ENCODE assay signal across 19 cellular contexts in the genomic region with DNA sequence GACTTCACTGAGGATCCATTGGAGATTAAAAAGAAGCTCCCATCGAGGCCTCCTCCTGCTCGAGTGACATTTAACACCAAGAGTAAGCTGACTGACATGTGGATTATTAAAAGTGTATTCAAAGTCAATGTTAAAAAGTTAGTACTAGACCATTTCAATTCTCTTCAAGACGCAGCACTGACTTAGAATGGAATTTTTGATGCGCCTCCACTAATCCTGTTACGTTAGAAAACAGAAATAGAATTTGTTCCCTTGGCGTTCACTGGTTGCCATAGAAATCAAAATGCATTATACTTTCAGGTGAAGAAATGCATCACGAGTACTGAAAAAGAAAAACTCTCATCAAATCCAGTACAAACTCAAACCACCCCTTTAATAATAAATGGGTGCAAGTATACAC. TPM values are rescaled to one million over a fixed set of nuclear protein-coding genes. Genes with fewer than 3 reads are reported as not detected.
DNase-seq lines count a peak whose midpoint lies in the region; ATAC-seq and TF ChIP-seq lines count a peak whose summit lies in the region.
"Had no signal": no experiment of that assay in that cellular context is flagged by ENCODE, and none has a peak within 500 bp of the region (broad histone marks: within the 10 kb centered on the region; RNA-seq: fewer than 3 reads in every experiment).

No MANE protein-coding gene starts in this region.

- H3K4me3 ChIP-seq in cardiac muscle cell: no peak overlapping the region
- H3K4me3 ChIP-seq in Karpas-422 (ENCODE audit: low read length): peak overlapping the region; percentile 61; the same call in 1 of the 2 replicates
- H3K4me3 ChIP-seq in endodermal cell (ENCODE audit: low read length): no peak overlapping the region
- H3K4me3 ChIP-seq: right lobe of liver, uterus had no signal

- TF ChIP-seq CTCF in cardiac muscle cell (IDR thresholded peaks at IDR 0.05; ENCODE audit: low read depth, low read length): no peak
- no peak for TF ChIP-seq CTCF in endodermal cell (conservative IDR thresholded peaks at IDR 0.05)

- ATAC-seq in left cardiac atrium: no peak
- ATAC-seq in stimulated activated naive B cell treated with anti-CD40 and anti-IgM and Interleukin-4, amounts not matched to agents 10 μg/mL and 1 μg/mL and 100 μg/mL, for 72 hours (replicated peaks): no peak
- no peak for ATAC-seq in GM18511 (IDR thresholded peaks at IDR 0.05; ENCODE audit: unreplicated experiment)
- ATAC-seq: activated CD4-positive, CD25-positive, alpha-beta regulatory T cell treated with anti-CD3 and anti-CD28 coated beads, Interleukin-2, amount 50 U/mL, for 24 hours; right lobe of liver had no signal

- intact Hi-C loops in left cardiac atrium (cut with DNase I): no loop called here

- no peak overlapping the region for H3K4me3 Mint-ChIP-seq in endodermal cell
- no peak overlapping the region for H3K4me3 Mint-ChIP-seq in stimulated activated naive B cell treated with anti-CD40 and anti-IgM and Interleukin-4, amounts not matched to agents 10 μg/mL and 1 μg/mL and 100 μg/mL, for 72 hours

- 93 to 95% methylated on average over 7 of the region's 7 CpGs for WGBS in endodermal cell (ENCODE audit: insufficient coverage in 1 of 2, insufficient read length in 1 of 2), 2 experiments

- no peaks in the 10 kb centered on the region for H3K9me2 ChIP-seq in Karpas-422 (replicated peaks; ENCODE audit: insufficient read depth, low read length)

- peaks cover 71% of the 10 kb centered on the region for H3K4me1 Mint-ChIP-seq in endodermal cell
- peaks cover 65 to 96% of the 10 kb centered on the region in 2 donors for H3K4me1 Mint-ChIP-seq in stimulated activated naive B cell treated with anti-CD40 and anti-IgM and Interleukin-4, amounts not matched to agents 10 μg/mL and 1 μg/mL and 100 μg/mL, for 72 hours

- H3K9me3 ChIP-seq in cardiac muscle cell (ENCODE audit: low read depth): no peaks in the 10 kb centered on the region
- no peaks in the 10 kb centered on the region for H3K9me3 ChIP-seq in Karpas-422 (ENCODE audit: low read length)
- H3K9me3 ChIP-seq in endodermal cell (ENCODE audit: control insufficient read depth, low read length): no peaks in the 10 kb centered on the region
- H3K9me3 ChIP-seq: Caco-2, right lobe of liver, uterus had no signal

- H3K79me2 ChIP-seq in Karpas-422 (ENCODE audit: low read length): peaks cover 96% of the 10 kb centered on the region

- H3K4me1 ChIP-seq in cardiac muscle cell (ENCODE audit: low read depth): peaks cover 75% of the 10 kb centered on the region
- H3K4me1 ChIP-seq in Karpas-422 (ENCODE audit: low read length): peaks cover 98% of the 10 kb centered on the region
- peaks cover 28% of the 10 kb centered on the region for H3K4me1 ChIP-seq in endodermal cell (ENCODE audit: control insufficient read depth, insufficient read depth, low read length)

- H3K27ac ChIP-seq in cardiac muscle cell: peak overlapping the region; percentile 10
- peak overlapping the region; percentile 79 for H3K27ac ChIP-seq in Karpas-422 (ENCODE audit: low read length)
- H3K27ac ChIP-seq in endodermal cell (ENCODE audit: low read depth, low read length): no peak overlapping the region
- H3K27ac ChIP-seq: KMS-11, right lobe of liver, uterus had no signal

- H2AFZ ChIP-seq in Karpas-422 (ENCODE audit: low read length): no peak overlapping the region

- peak overlapping the region; percentile 88 for H3K27ac Mint-ChIP-seq in endodermal cell
- H3K27ac Mint-ChIP-seq in stimulated activated naive B cell treated with anti-CD40 and anti-IgM and Interleukin-4, amounts not matched to agents 10 μg/mL and 1 μg/mL and 100 μg/mL, for 72 hours: peak overlapping the region; percentile 9

- H3K9ac ChIP-seq in Karpas-422 (ENCODE audit: low read length) (peak overlapping the region; percentile 46), endodermal cell (ENCODE audit: extremely low read depth, low read length, poor library complexity, severe bottlenecking) (no peak overlapping the region)
- H3K9ac ChIP-seq: KMS-11 had no signal

- H4K20me1 ChIP-seq in Karpas-422 (ENCODE audit: insufficient read depth, low read depth, low read length): peaks cover 60% of the 10 kb centered on the region

- H3K36me3 ChIP-seq in cardiac muscle cell (no peaks in the 10 kb centered on the region), Karpas-422 (ENCODE audit: insufficient read depth, low read length) (no peaks in the 10 kb centered on the region), endodermal cell (ENCODE audit: control insufficient read depth, insufficient read depth, low read length) (peaks cover 1% of the 10 kb centered on the region)
- H3K36me3 ChIP-seq: right lobe of liver, uterus had no signal

- DNase-seq in cardiac muscle cell (ENCODE audit: low read depth in 1 of 2, low spot score in 1 of 2): no peak
- no peak for DNase-seq in left cardiac atrium
- no peak for DNase-seq in Karpas-422
- no peak for DNase-seq in endodermal cell
- no peak for DNase-seq in stimulated activated naive B cell treated with anti-CD40 and anti-IgM and Interleukin-4, amounts not matched to agents 10 μg/mL and 1 μg/mL and 100 μg/mL, for 72 hours
- no peak for DNase-seq in NCI-H524 (lab: John Stamatoyannopoulos, UW)
- DNase-seq in activated CD4-positive, alpha-beta T cell treated with anti-CD3 and anti-CD28 coated beads, Interleukin-2, amount 50 U/mL, for 48 hours: no peak
- DNase-seq: Caco-2, dermis blood vessel endothelial cell, midbrain, NCI-H1092 treated with DMSO at 0.1 percent for 48 hours, NCI-H2107, SHP77 treated with DMSO at 0.1 percent for 48 hours, uterus had no signal

- H3K9me3 Mint-ChIP-seq in endodermal cell: no peaks in the 10 kb centered on the region
- H3K9me3 Mint-ChIP-seq in stimulated activated naive B cell treated with anti-CD40 and anti-IgM and Interleukin-4, amounts not matched to agents 10 μg/mL and 1 μg/mL and 100 μg/mL, for 72 hours: no peaks in the 10 kb centered on the region
- H3K9me3 Mint-ChIP-seq: T-helper 2 cell treated with Interferon-gamma antibody and Interleukin-4, amounts not matched to agents 5 μg/mL and 100 μg/mL, for 36 hours had no signal

- H3K27me3 ChIP-seq in cardiac muscle cell (no peaks in the 10 kb centered on the region), Karpas-422 (ENCODE audit: low read length) (no peaks in the 10 kb centered on the region), endodermal cell (ENCODE audit: control insufficient read depth, insufficient read depth, low read length, poor library complexity, severe bottlenecking) (no peaks in the 10 kb centered on the region)
- H3K27me3 ChIP-seq: right lobe of liver, uterus had no signal

- H3K27me3 Mint-ChIP-seq in endodermal cell (ENCODE audit: insufficient read depth): no peaks in the 10 kb centered on the region
- H3K27me3 Mint-ChIP-seq in stimulated activated naive B cell treated with anti-CD40 and anti-IgM and Interleukin-4, amounts not matched to agents 10 μg/mL and 1 μg/mL and 100 μg/mL, for 72 hours: no peaks in the 10 kb centered on the region

- H3K36me3 Mint-ChIP-seq in endodermal cell (ENCODE audit: low read depth): no peaks in the 10 kb centered on the region
- peaks cover 0 to 15% of the 10 kb centered on the region in 2 donors for H3K36me3 Mint-ChIP-seq in stimulated activated naive B cell treated with anti-CD40 and anti-IgM and Interleukin-4, amounts not matched to agents 10 μg/mL and 1 μg/mL and 100 μg/mL, for 72 hours

- peak overlapping the region; percentile 88 for H3K4me2 ChIP-seq in Karpas-422 (ENCODE audit: low read depth, low read length, poor library complexity, severe bottlenecking)
- H3K4me2 ChIP-seq: KMS-11 had no signal

RNA-seq across cellular contexts. Expression of gene BRD4, which starts 42.2 kb away (rescaled TPM):
- total RNA-seq in cardiac muscle cell: 25.9 and 42.5 TPM in 2 replicates
- 86.1 and 109 TPM in 2 replicates for polyA plus RNA-seq in cardiac muscle cell
- total RNA-seq in left cardiac atrium: 10 to 100 TPM; 43.9 to 63.3 TPM
- total RNA-seq in Karpas-422 (2014; rRNA removed; shearing (Covaris generic); ENCODE audit: low replicate concordance): 41.4 and 58.6 TPM in 2 replicates
- 100 to 1,000 TPM; 149 to 156 TPM for total RNA-seq in endodermal cell
- polyA plus RNA-seq in endodermal cell (2013, experiment 1 of 2): 79.3 TPM
- polyA plus RNA-seq in endodermal cell (2013, experiment 2 of 2): 80.9 TPM

RNA-seq across cellular contexts. Expression of gene EPHX3, which starts 57.9 kb away (rescaled TPM):
- total RNA-seq in cardiac muscle cell: 0.70 and 1.9 TPM in 2 replicates
- polyA plus RNA-seq in cardiac muscle cell: 4.0 and 4.6 TPM in 2 replicates
- total RNA-seq in left cardiac atrium: under 1 TPM in 1 of 2 donors, not detected in 1; 0.21 TPM
- 0.11 and 1.6 TPM in 2 replicates for total RNA-seq in Karpas-422 (2014; rRNA removed; shearing (Covaris generic); ENCODE audit: low replicate concordance)
- total RNA-seq in endodermal cell: 10 to 100 TPM; 14.5 to 18.7 TPM
- polyA plus RNA-seq in endodermal cell (2013, experiment 1 of 2): 5.4 TPM
- 4.5 TPM for polyA plus RNA-seq in endodermal cell (2013, experiment 2 of 2)
